Comparison of ENCODE assay signal across 23 cellular contexts in the genomic region with DNA sequence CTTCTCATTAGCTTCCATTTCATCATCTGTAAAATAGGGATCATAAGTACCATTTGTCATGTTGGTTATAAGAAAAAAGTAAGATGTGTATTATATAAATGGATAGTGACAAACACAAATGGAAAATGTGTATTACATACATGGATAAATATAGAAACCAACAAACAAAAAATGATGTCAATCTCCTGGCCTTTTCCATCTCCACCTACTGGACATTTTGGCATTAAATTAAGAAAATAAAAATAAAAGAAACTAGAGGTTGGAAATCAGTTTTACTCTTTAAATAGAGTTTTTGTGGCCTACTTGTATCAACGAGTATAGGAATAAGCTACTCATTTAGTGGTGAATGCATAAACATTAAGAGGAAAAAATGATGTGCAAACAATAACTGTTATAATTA.
DNase-seq lines count a peak whose midpoint lies in the region; ATAC-seq and TF ChIP-seq lines count a peak whose summit lies in the region.
"Had no signal": no experiment of that assay in that cellular context is flagged by ENCODE, and none has a peak within 500 bp of the region (broad histone marks: within the 10 kb centered on the region; RNA-seq: fewer than 3 reads in every experiment).

No MANE protein-coding gene starts in this region.

- no peak overlapping the region for H3K4me2 ChIP-seq in smooth muscle cell
- H3K4me2 ChIP-seq: BLaER1 treated with 17β-estradiol and CSF1 and Interleukin-3, amounts not matched to agents 10 nM and 100 nM had no signal

- H3K36me3 ChIP-seq in smooth muscle cell (ENCODE audit: low read depth) (peaks cover 7% of the 10 kb centered on the region), SJCRH30 (no peaks in the 10 kb centered on the region; the same call in 1 of the 2 replicates)

- peak overlapping the region; percentile 77 for H3K27ac Mint-ChIP-seq in activated CD4-positive, alpha-beta memory T cell treated with anti-CD3 and anti-CD28 coated beads, Interleukin-2, amount 10 ng/mL, durations not matched to agents 7 days and 5 days
- H3K27ac Mint-ChIP-seq in activated CD4-positive, alpha-beta memory T cell treated with anti-CD3 and anti-CD28 coated beads for 36 hours, result no peak overlapping the region
- peak overlapping the region; percentile 80 for H3K27ac Mint-ChIP-seq in activated T-helper 1 cell treated with anti-CD3 and anti-CD28 coated beads, Interleukin-12 subunit alpha, Interleukin-12 subunit beta, Interleukin-2, Interleukin-4 antibody, amounts not matched to agents 30 ng/mL and 10 ng/mL and 1 ng/mL, durations not matched to agents 14 hours and 24 hours and 36 hours

- POLR2A ChIA-PET in activated CD4-positive, alpha-beta memory T cell treated with anti-CD3 and anti-CD28 coated beads, Interleukin-2, amount 10 ng/mL, durations not matched to agents 7 days and 5 days (lab: Charles Lee), result interaction anchor here (0.9 to 4.0 kb wide), 18 partner anchors 8 to 452 kb away, joined by 3 to 47 read pairs (median 5); a partner anchor contains a TSS
- POLR2A ChIA-PET in activated CD4-positive, alpha-beta memory T cell treated with anti-CD3 and anti-CD28 coated beads for 36 hours (lab: Charles Lee), result no interaction called here

- H4K20me1 ChIP-seq in smooth muscle cell (ENCODE audit: low read depth), result no peaks in the 10 kb centered on the region
- H4K20me1 ChIP-seq: BLaER1 treated with 17β-estradiol and CSF1 and Interleukin-3, amounts not matched to agents 10 nM and 100 nM had no signal

- H3K27me3 Mint-ChIP-seq in activated CD4-positive, alpha-beta memory T cell treated with anti-CD3 and anti-CD28 coated beads, Interleukin-2, amount 10 ng/mL, durations not matched to agents 7 days and 5 days, result no peaks in the 10 kb centered on the region
- no peaks in the 10 kb centered on the region for H3K27me3 Mint-ChIP-seq in activated CD4-positive, alpha-beta memory T cell treated with anti-CD3 and anti-CD28 coated beads for 36 hours
- no peaks in the 10 kb centered on the region for H3K27me3 Mint-ChIP-seq in activated T-helper 1 cell treated with anti-CD3 and anti-CD28 coated beads, Interleukin-12 subunit alpha, Interleukin-12 subunit beta, Interleukin-2, Interleukin-4 antibody, amounts not matched to agents 30 ng/mL and 10 ng/mL and 1 ng/mL, durations not matched to agents 14 hours and 24 hours and 36 hours (ENCODE audit: insufficient read depth)

- no peaks in the 10 kb centered on the region for H3K27me3 ChIP-seq in smooth muscle cell (ENCODE audit: low read depth)
- H3K27me3 ChIP-seq in SJCRH30, result no peaks in the 10 kb centered on the region
- H3K27me3 ChIP-seq: BLaER1 treated with 17β-estradiol and CSF1 and Interleukin-3, amounts not matched to agents 10 nM and 100 nM; upper lobe of right lung had no signal

- peaks cover 29% of the 10 kb centered on the region for H3K36me3 Mint-ChIP-seq in activated CD4-positive, alpha-beta memory T cell treated with anti-CD3 and anti-CD28 coated beads, Interleukin-2, amount 10 ng/mL, durations not matched to agents 7 days and 5 days (ENCODE audit: low read depth)
- peaks cover 3% of the 10 kb centered on the region for H3K36me3 Mint-ChIP-seq in activated CD4-positive, alpha-beta memory T cell treated with anti-CD3 and anti-CD28 coated beads for 36 hours
- peaks cover 17% of the 10 kb centered on the region for H3K36me3 Mint-ChIP-seq in activated T-helper 1 cell treated with anti-CD3 and anti-CD28 coated beads, Interleukin-12 subunit alpha, Interleukin-12 subunit beta, Interleukin-2, Interleukin-4 antibody, amounts not matched to agents 30 ng/mL and 10 ng/mL and 1 ng/mL, durations not matched to agents 14 hours and 24 hours and 36 hours (ENCODE audit: low read depth)

- intact Hi-C loops in activated CD4-positive, alpha-beta memory T cell treated with anti-CD3 and anti-CD28 coated beads for 36 hours (cut with micrococcal nuclease), result loop anchor here (1.0 kb wide), 1 partner anchor 17 kb away; no protein-coding TSS in a partner anchor
- intact Hi-C loops in activated T-helper 1 cell treated with anti-CD3 and anti-CD28 coated beads, Interleukin-12 subunit alpha, Interleukin-12 subunit beta, Interleukin-2, Interleukin-4 antibody, amounts not matched to agents 30 ng/mL and 10 ng/mL and 1 ng/mL, durations not matched to agents 14 hours and 24 hours and 36 hours (cut with micrococcal nuclease), result loop anchor here (1.0 kb wide), 1 partner anchor 60 kb away; no protein-coding TSS in a partner anchor
- intact Hi-C loops in left colon (cut with DNase I, micrococcal nuclease), result no loop called here

- H3F3A ChIP-seq in smooth muscle cell (ENCODE audit: low read depth), result no peaks in the 10 kb centered on the region

- WGBS in smooth muscle cell (ENCODE audit: low lambda C conversion rate), result 95% methylated on average over 1 of the region's 1 CpG

- no peak overlapping the region for H3K4me3 Mint-ChIP-seq in activated CD4-positive, alpha-beta memory T cell treated with anti-CD3 and anti-CD28 coated beads, Interleukin-2, amount 10 ng/mL, durations not matched to agents 7 days and 5 days
- H3K4me3 Mint-ChIP-seq in activated CD4-positive, alpha-beta memory T cell treated with anti-CD3 and anti-CD28 coated beads for 36 hours, result no peak overlapping the region
- H3K4me3 Mint-ChIP-seq in activated T-helper 1 cell treated with anti-CD3 and anti-CD28 coated beads, Interleukin-12 subunit alpha, Interleukin-12 subunit beta, Interleukin-2, Interleukin-4 antibody, amounts not matched to agents 30 ng/mL and 10 ng/mL and 1 ng/mL, durations not matched to agents 14 hours and 24 hours and 36 hours, result peak overlapping the region; percentile 40

- H3K79me2 ChIP-seq in smooth muscle cell (ENCODE audit: low read depth), result no peaks in the 10 kb centered on the region

- no peak for DNase-seq in activated CD4-positive, alpha-beta memory T cell treated with anti-CD3 and anti-CD28 coated beads, Interleukin-2, amount 10 ng/mL, durations not matched to agents 7 days and 5 days
- DNase-seq in activated CD4-positive, alpha-beta memory T cell treated with anti-CD3 and anti-CD28 coated beads for 36 hours, result no peak
- no peak for DNase-seq in activated T-helper 1 cell treated with anti-CD3 and anti-CD28 coated beads, Interleukin-12 subunit alpha, Interleukin-12 subunit beta, Interleukin-2, Interleukin-4 antibody, amounts not matched to agents 30 ng/mL and 10 ng/mL and 1 ng/mL, durations not matched to agents 14 hours and 24 hours and 36 hours (ENCODE audit: low spot score)
- DNase-seq in foreskin fibroblast, result no peak
- DNase-seq in smooth muscle cell (lab: John Stamatoyannopoulos, UW; ENCODE audit: unreplicated experiment), result no peak
- DNase-seq in SJCRH30, result no peak
- no peak for DNase-seq in left colon
- no peak for DNase-seq in DMS53 treated with DMSO at 0.1 percent for 48 hours (lab: John Stamatoyannopoulos, UW; ENCODE audit: unreplicated experiment)
- DNase-seq: activated CD4-positive, alpha-beta T cell treated with anti-CD3 and anti-CD28 coated beads for 48 hours; activated gamma-delta T cell; amniotic stem cell; cortex of kidney; islet precursor cell; KG1; MV-4-11; NCI-H146; NCI-H510A; SHP77 treated with DMSO at 0.1 percent for 48 hours; stimulated activated CD4-positive, alpha-beta T cell treated with anti-CD3 and anti-CD28 coated beads, Interleukin-1b, Interleukin-23, amount 100 ng/mL, for 48 hours; upper lobe of right lung had no signal

- H3K4me1 ChIP-seq in smooth muscle cell (ENCODE audit: low read depth) (no peaks in the 10 kb centered on the region), SJCRH30 (peaks cover 8% of the 10 kb centered on the region)
- H3K4me1 ChIP-seq: upper lobe of right lung had no signal

- peaks cover 12% of the 10 kb centered on the region for H3K9me3 Mint-ChIP-seq in activated CD4-positive, alpha-beta memory T cell treated with anti-CD3 and anti-CD28 coated beads, Interleukin-2, amount 10 ng/mL, durations not matched to agents 7 days and 5 days
- H3K9me3 Mint-ChIP-seq in activated CD4-positive, alpha-beta memory T cell treated with anti-CD3 and anti-CD28 coated beads for 36 hours, result no peaks in the 10 kb centered on the region
- H3K9me3 Mint-ChIP-seq in activated T-helper 1 cell treated with anti-CD3 and anti-CD28 coated beads, Interleukin-12 subunit alpha, Interleukin-12 subunit beta, Interleukin-2, Interleukin-4 antibody, amounts not matched to agents 30 ng/mL and 10 ng/mL and 1 ng/mL, durations not matched to agents 14 hours and 24 hours and 36 hours, result peaks cover 24% of the 10 kb centered on the region

- no peaks in the 10 kb centered on the region for H3K9me3 ChIP-seq in smooth muscle cell (replicated peaks; ENCODE audit: low read depth)
- no peaks in the 10 kb centered on the region for H3K9me3 ChIP-seq in SJCRH30 (replicated peaks)
- H3K9me3 ChIP-seq: BLaER1 treated with 17β-estradiol and CSF1 and Interleukin-3, amounts not matched to agents 10 nM and 100 nM; upper lobe of right lung had no signal

- no peak overlapping the region for H3K9ac ChIP-seq in smooth muscle cell (ENCODE audit: low read depth)
- H3K9ac ChIP-seq: BLaER1 treated with 17β-estradiol and CSF1 and Interleukin-3, amounts not matched to agents 10 nM and 100 nM had no signal

- TF ChIP-seq CTCF in foreskin fibroblast (IDR thresholded peaks at IDR 0.05; ENCODE audit: low read depth, low read length) (peak; percentile 3), smooth muscle cell (IDR thresholded peaks at IDR 0.05; ENCODE audit: borderline replicate concordance, insufficient read depth, poor library complexity, severe bottlenecking) (peak; percentile 3)

- CTCF ChIA-PET in activated CD4-positive, alpha-beta memory T cell treated with anti-CD3 and anti-CD28 coated beads, Interleukin-2, amount 10 ng/mL, durations not matched to agents 7 days and 5 days (lab: Charles Lee), result interaction anchor here (0.6 to 3.4 kb wide), 13 partner anchors 10 to 231 kb away, joined by 3 to 12 read pairs (median 4); a partner anchor contains a TSS
- CTCF ChIA-PET in activated CD4-positive, alpha-beta memory T cell treated with anti-CD3 and anti-CD28 coated beads for 36 hours (lab: Charles Lee), result interaction anchor here (1.0 to 1.9 kb wide), 4 partner anchors 50 to 360 kb away, joined by 3 to 10 read pairs (median 6); no protein-coding TSS in a partner anchor

- H3K4me1 Mint-ChIP-seq in activated CD4-positive, alpha-beta memory T cell treated with anti-CD3 and anti-CD28 coated beads, Interleukin-2, amount 10 ng/mL, durations not matched to agents 7 days and 5 days, result peaks cover 57% of the 10 kb centered on the region
- peaks cover 36% of the 10 kb centered on the region for H3K4me1 Mint-ChIP-seq in activated CD4-positive, alpha-beta memory T cell treated with anti-CD3 and anti-CD28 coated beads for 36 hours (ENCODE audit: low read depth)
- peaks cover 58% of the 10 kb centered on the region for H3K4me1 Mint-ChIP-seq in activated T-helper 1 cell treated with anti-CD3 and anti-CD28 coated beads, Interleukin-12 subunit alpha, Interleukin-12 subunit beta, Interleukin-2, Interleukin-4 antibody, amounts not matched to agents 30 ng/mL and 10 ng/mL and 1 ng/mL, durations not matched to agents 14 hours and 24 hours and 36 hours (ENCODE audit: low read depth)

- no peak overlapping the region for H3K27ac ChIP-seq in smooth muscle cell (ENCODE audit: low read depth)
- no peak overlapping the region for H3K27ac ChIP-seq in SJCRH30
- H3K27ac ChIP-seq: BLaER1 treated with 17β-estradiol and CSF1 and Interleukin-3, amounts not matched to agents 10 nM and 100 nM; upper lobe of right lung had no signal

- no peak overlapping the region for H2AFZ ChIP-seq in smooth muscle cell (ENCODE audit: low read depth)

- H3K4me3 ChIP-seq in foreskin fibroblast (ENCODE audit: low read depth in 1 of 2, low read length in 2 of 2), result no peak overlapping the region
- H3K4me3 ChIP-seq in smooth muscle cell, result no peak overlapping the region
- H3K4me3 ChIP-seq in SJCRH30, result no peak overlapping the region
- H3K4me3 ChIP-seq: BLaER1 treated with 17β-estradiol and CSF1 and Interleukin-3, amounts not matched to agents 10 nM and 100 nM; lung; skin epidermis; upper lobe of right lung had no signal

- ATAC-seq in left colon, result no peak
- ATAC-seq: upper lobe of right lung had no signal

Comparison
In these comparisons a context has a peak if more than half of its experiments do, and no peak if none do; other contexts are left out.
1. intact Hi-C loops: an anchor here in activated CD4-positive, alpha-beta memory T cell treated with anti-CD3 and anti-CD28 coated beads for 36 hours (1.0 kb wide) and activated T-helper 1 cell treated with anti-CD3 and anti-CD28 coated beads, Interleukin-12 subunit alpha, Interleukin-12 subunit beta, Interleukin-2, Interleukin-4 antibody, amounts not matched to agents 30 ng/mL and 10 ng/mL and 1 ng/mL, durations not matched to agents 14 hours and 24 hours and 36 hours (1.0 kb wide); none called in left colon.